Comparison of ENCODE assay signal across 8 cellular contexts in genomic region chr17:50199651-50200446, GRCh38. TPM values are rescaled to one million over a fixed set of nuclear protein-coding genes. Genes with fewer than 3 reads are reported as not detected.
A peak's percentile ranks its signal among the peaks of the same experiment; 100 is the strongest.
DNase-seq lines count a peak whose midpoint lies in the region; ATAC-seq and TF ChIP-seq lines count a peak whose summit lies in the region.

No MANE protein-coding gene starts in this region.

- H3K9me3 ChIP-seq in gastroesophageal sphincter (no peaks in the 10 kb centered on the region), thyroid gland (no peaks in the 10 kb centered on the region)

- peak; percentile 89 for ATAC-seq in gastroesophageal sphincter
- peak; percentile 81 for ATAC-seq in omental fat pad (ENCODE audit: low FRiP score)

- H3K27ac ChIP-seq in gastroesophageal sphincter (peak overlapping the region; percentile 85 to 94 (median 90)), thyroid gland (peak overlapping the region; percentile 30 to 64 (median 59))

- H3K4me3 ChIP-seq in gastroesophageal sphincter: peak overlapping the region; percentile 38 to 60
- peak overlapping the region in 2 of 3 donors; percentile 33 for H3K4me3 ChIP-seq in thyroid gland (replicated peaks in 1 of 3)

- DNase-seq in NCI-H2081 (lab: John Stamatoyannopoulos, UW) (peak; percentile 77 to 79), NCI-H2081 treated with DMSO at 0.1 percent for 48 hours (lab: John Stamatoyannopoulos, UW) (no peak), HuH-7.5 (ENCODE audit: low spot score) (peak; percentile 75), RPMI8226 (peak; percentile 85), activated gamma-delta T cell (lab: John Stamatoyannopoulos, UW) (peak; percentile 53), omental fat pad (ENCODE audit: low spot score) (peak; percentile 71), thyroid gland (peak; percentile 94)

- TF ChIP-seq POLR2A in gastroesophageal sphincter (IDR thresholded peaks at IDR 0.05) (peak in 1 of 2 donors; percentile 33), thyroid gland (IDR thresholded peaks at IDR 0.05) (peak in 1 of 2 donors; percentile 49)

- TF ChIP-seq EP300 in gastroesophageal sphincter (IDR thresholded peaks at IDR 0.05): no peak

- H3K27me3 ChIP-seq in gastroesophageal sphincter (peaks cover 11% of the 10 kb centered on the region), thyroid gland (peaks cover 10% of the 10 kb centered on the region)

- H3K4me1 ChIP-seq in gastroesophageal sphincter: peaks cover 2 to 90% (median 30%) of the 10 kb centered on the region in 3 donors
- H3K4me1 ChIP-seq in thyroid gland: peaks cover 12 to 29% of the 10 kb centered on the region in 2 donors

- 0 to 2% methylated on average over 7 to 10 of the region's 50 CpGs for WGBS in gastroesophageal sphincter (ENCODE audit: low coverage in 1 of 2), 2 donors
- WGBS in thyroid gland, 2 donors: 2 to 5% methylated on average over 29 to 31 of the region's 50 CpGs

- no peak for TF ChIP-seq CTCF in gastroesophageal sphincter (IDR thresholded peaks at IDR 0.05)
- no peak for TF ChIP-seq CTCF in omental fat pad (IDR thresholded peaks at IDR 0.05)
- no peak for TF ChIP-seq CTCF in thyroid gland (IDR thresholded peaks at IDR 0.05)

- peaks cover 0 to 38% of the 10 kb centered on the region in 2 donors for H3K36me3 ChIP-seq in gastroesophageal sphincter
- peaks cover 0 to 13% of the 10 kb centered on the region in 2 donors for H3K36me3 ChIP-seq in thyroid gland

- intact Hi-C loops in thyroid gland (cut with DNase I): loop anchor here (2.0 kb wide), 2 partner anchors 73 to 97 kb away; no protein-coding TSS in a partner anchor

RNA-seq across cellular contexts. Expression of gene COL1A1, which starts 1.6 kb away (rescaled TPM):
- total RNA-seq in gastroesophageal sphincter: 10 to 100 TPM; 14.6 to 92.9 (median 69.7) TPM
- total RNA-seq in omental fat pad: 10 to 100 TPM; 21.2 to 57.9 (median 43.6) TPM
- 10 to 100 TPM; 12.2 to 57.3 (median 18.5) TPM for total RNA-seq in thyroid gland

RNA-seq across cellular contexts. Expression of gene SGCA, which starts 34.0 kb away (rescaled TPM):
- 100 to 1,000 TPM in 2 of 4 donors, 10 to 100 TPM in 2; 58.1 to 145 (median 93.4) TPM for total RNA-seq in gastroesophageal sphincter
- 1 to 10 TPM in 3 of 4 donors, not detected in 1; 1.1 to 4.9 (median 2.6) TPM for total RNA-seq in omental fat pad
- 1 to 10 TPM in 1 of 4 donors, not detected in 3; 2.0 TPM for total RNA-seq in thyroid gland

RNA-seq across cellular contexts. Expression of gene PPP1R9B, which starts 49.4 kb away (rescaled TPM):
- total RNA-seq in gastroesophageal sphincter (10 to 100 TPM; 23.3 to 38.1 (median 30.8) TPM), omental fat pad (10 to 100 TPM; 16.6 to 38.0 (median 25.6) TPM), thyroid gland (10 to 100 TPM; 28.6 to 37.2 (median 31.9) TPM)

Comparison
In these comparisons a context has a peak if more than half of its experiments do, and no peak if none do; other contexts are left out.
1. RNA of gene SGCA, which starts 34.0 kb away (total RNA-seq): 58.1 to 145 TPM in gastroesophageal sphincter; 1.1 to 4.9 TPM in omental fat pad and 2.0 TPM in thyroid gland; every median in the first group is over 10 times any median in the second.